In the genomic region with DNA sequence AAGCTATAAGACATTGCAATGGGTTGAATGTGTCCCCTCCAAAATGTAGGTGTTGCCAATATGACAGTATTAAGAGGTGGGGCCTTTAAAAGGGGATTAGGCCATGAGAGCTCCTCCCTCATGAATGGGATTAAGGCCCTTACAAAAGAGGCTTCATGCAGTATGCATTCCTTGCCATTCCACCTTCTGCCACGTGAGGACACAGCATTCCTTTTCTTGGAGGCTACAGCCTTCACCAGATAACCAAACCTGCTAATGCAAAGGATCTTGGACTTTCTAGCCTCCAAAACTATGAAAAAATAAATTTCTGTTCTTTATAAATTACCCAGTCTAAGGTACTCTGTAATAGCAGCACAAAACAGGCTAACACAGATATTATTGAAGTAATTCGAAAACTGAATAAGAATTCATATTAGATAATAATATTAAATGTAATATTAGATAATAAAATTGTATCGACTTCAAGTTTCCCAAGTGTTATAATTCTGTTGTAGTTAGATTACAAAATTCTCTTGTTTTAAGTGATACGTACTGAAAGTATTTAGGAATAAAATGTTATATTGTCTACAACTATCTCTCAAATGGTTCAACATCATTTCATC, we compare ENCODE assay signal across 8 cellular contexts. TPM values are rescaled to one million over a fixed set of nuclear protein-coding genes. Genes with fewer than 3 reads are reported as not detected.
DNase-seq lines count a peak whose midpoint lies in the region; ATAC-seq and TF ChIP-seq lines count a peak whose summit lies in the region.

No MANE protein-coding gene starts in this region.

- no peaks in the 10 kb centered on the region for H3K27me3 ChIP-seq in neural cell (ENCODE audit: insufficient read depth, low read depth, low read length)

- no peaks in the 10 kb centered on the region for H3F3A ChIP-seq in neural cell (ENCODE audit: insufficient read depth, low read length, poor library complexity, severe bottlenecking)

- peak; percentile 50 for TF ChIP-seq CTCF in GM10248 (IDR thresholded peaks at IDR 0.05; ENCODE audit: control extremely low read depth, extremely low read depth, low read depth, missing control alignments)
- peak; percentile 75 for TF ChIP-seq CTCF in chondrocyte (IDR thresholded peaks at IDR 0.05)
- peak; percentile 69 for TF ChIP-seq CTCF in neural cell (IDR thresholded peaks at IDR 0.05; ENCODE audit: poor library complexity, severe bottlenecking)

- H3K36me3 Mint-ChIP-seq in chondrocyte (ENCODE audit: low read depth) = no peaks in the 10 kb centered on the region
- no peaks in the 10 kb centered on the region for H3K36me3 Mint-ChIP-seq in activated T-cell treated with anti-CD3 and anti-CD28 coated beads, Interleukin-2, amount 50 U/mL, for 4 hours (ENCODE audit: insufficient read depth)

- ATAC-seq in GM18858 (IDR thresholded peaks at IDR 0.05; ENCODE audit: unreplicated experiment) (no peak), GM21367 (IDR thresholded peaks at IDR 0.05; ENCODE audit: unreplicated experiment) (no peak), HG02973 (IDR thresholded peaks at IDR 0.05; ENCODE audit: unreplicated experiment) (no peak)
- ATAC-seq in activated T-cell treated with anti-CD3 and anti-CD28 coated beads, Interleukin-2, amount 50 U/mL, for 4 hours = no peak

- CTCF ChIA-PET in GM10248 (lab: Yijun Ruan, JAX) = interaction anchor here (1.0 to 1.6 kb wide), 5 partner anchors 9 to 1286 kb away, joined by 3 to 6 read pairs (median 3); a partner anchor contains a TSS

- no peaks in the 10 kb centered on the region for H3K9me2 ChIP-seq in neural cell (ENCODE audit: insufficient read depth, low read length)

- peaks cover 11% of the 10 kb centered on the region for H3K4me1 Mint-ChIP-seq in chondrocyte (ENCODE audit: low read depth)
- H3K4me1 Mint-ChIP-seq in activated T-cell treated with anti-CD3 and anti-CD28 coated beads, Interleukin-2, amount 50 U/mL, for 4 hours (ENCODE audit: low read depth) = no peaks in the 10 kb centered on the region

- DNase-seq in GM10248 (ENCODE audit: extremely low spot score) (no peak), NCI-H460 (ENCODE audit: extremely low read depth, low read depth) (peak; percentile 61), chondrocyte (ENCODE audit: low spot score) (no peak)
- no peak for DNase-seq in activated T-cell treated with anti-CD3 and anti-CD28 coated beads, Interleukin-2, amount 50 U/mL, for 4 hours

- H3K9me3 ChIP-seq in neural cell (ENCODE audit: low read length) = no peaks in the 10 kb centered on the region

- TF ChIP-seq RAD21 in neural cell (conservative IDR thresholded peaks at IDR 0.05) = peak; percentile 65

- H2AFZ ChIP-seq in neural cell (ENCODE audit: low read depth, low read length) = no peak overlapping the region

- no peak for TF ChIP-seq EP300 in neural cell (conservative IDR thresholded peaks at IDR 0.05; ENCODE audit: poor library complexity, severe bottlenecking)

- no peak overlapping the region for H3K4me3 Mint-ChIP-seq in chondrocyte (ENCODE audit: unreplicated experiment)
- no peak overlapping the region for H3K4me3 Mint-ChIP-seq in activated T-cell treated with anti-CD3 and anti-CD28 coated beads, Interleukin-2, amount 50 U/mL, for 4 hours

- peaks cover 2% of the 10 kb centered on the region for H3K27me3 Mint-ChIP-seq in chondrocyte (ENCODE audit: low read depth)
- no peaks in the 10 kb centered on the region for H3K27me3 Mint-ChIP-seq in activated T-cell treated with anti-CD3 and anti-CD28 coated beads, Interleukin-2, amount 50 U/mL, for 4 hours (ENCODE audit: low read depth)

- no peaks in the 10 kb centered on the region for H4K20me1 ChIP-seq in neural cell (ENCODE audit: insufficient read depth)

- no peak overlapping the region for H3K27ac Mint-ChIP-seq in chondrocyte (ENCODE audit: unreplicated experiment)

- no peaks in the 10 kb centered on the region for H3K79me2 ChIP-seq in neural cell (replicated peaks; ENCODE audit: insufficient read depth, low read length)

- H3K36me3 ChIP-seq in neural cell (ENCODE audit: insufficient read depth, low read length) = no peaks in the 10 kb centered on the region

- no peak overlapping the region for H3K9ac ChIP-seq in neural cell (ENCODE audit: low read length)

- no peak overlapping the region for H3K27ac ChIP-seq in neural cell (ENCODE audit: low read length)

- H3K9me3 Mint-ChIP-seq in chondrocyte (ENCODE audit: low read depth) = no peaks in the 10 kb centered on the region
- H3K9me3 Mint-ChIP-seq in activated T-cell treated with anti-CD3 and anti-CD28 coated beads, Interleukin-2, amount 50 U/mL, for 4 hours = no peaks in the 10 kb centered on the region

- no peak overlapping the region for H3K4me3 ChIP-seq in neural cell (ENCODE audit: low read length)

- POLR2A ChIA-PET in GM10248 (lab: Yijun Ruan, JAX) = no interaction called here

- no peak overlapping the region for H3K4me2 ChIP-seq in neural cell (ENCODE audit: low read length)

TF ChIP-seq in neural cell, 6 proteins besides CTCF, POLR2A, EP300 and RAD21:
- TF ChIP-seq TAF1 (IDR thresholded peaks at IDR 0.05; ENCODE audit: low read depth) = no peak
- TF ChIP-seq SMC3 (conservative IDR thresholded peaks at IDR 0.05; ENCODE audit: poor library complexity) = peak; percentile 74
TF ChIP-seq in neural cell: peak in this region for 1.

RNA-seq across cellular contexts. Expression of a gene that starts 29.4 kb away (rescaled TPM):
- 2.8 and 4.2 TPM in 2 replicates for total RNA-seq in NCI-H460 (2014; rRNA removed; shearing (Covaris generic))
- 2.0 and 4.1 TPM in 2 replicates for polyA plus RNA-seq in NCI-H460 (2014; cell fraction: nucleus; rRNA removed)
- total RNA-seq in chondrocyte = not detected in 3 replicates
- polyA plus RNA-seq in neural cell = 1.0 and 2.9 TPM in 2 replicates
- 2.2 and 3.6 TPM in 2 replicates for polyA minus RNA-seq in neural cell
- total RNA-seq in activated T-cell treated with anti-CD3 and anti-CD28 coated beads, Interleukin-2, amount 50 U/mL, for 4 hours = 1 to 10 TPM; 1.4 to 2.7 (median 1.4) TPM

RNA-seq across cellular contexts. Expression of a gene that starts 33.5 kb away (rescaled TPM):
- 18.7 and 20.0 TPM in 2 replicates for total RNA-seq in NCI-H460 (2014; rRNA removed; shearing (Covaris generic))
- polyA plus RNA-seq in NCI-H460 (2014; cell fraction: nucleus; rRNA removed) = 20.8 and 23.8 TPM in 2 replicates
- not detected in 3 replicates for total RNA-seq in chondrocyte
- 3.5 and 3.7 TPM in 2 replicates for polyA plus RNA-seq in neural cell
- polyA minus RNA-seq in neural cell = 3.9 and 4.4 TPM in 2 replicates
- total RNA-seq in activated T-cell treated with anti-CD3 and anti-CD28 coated beads, Interleukin-2, amount 50 U/mL, for 4 hours = 10 to 100 TPM in 2 of 3 donors, 1 to 10 TPM in 1; 7.2 to 15.0 (median 14.4) TPM
